In the genomic region with DNA sequence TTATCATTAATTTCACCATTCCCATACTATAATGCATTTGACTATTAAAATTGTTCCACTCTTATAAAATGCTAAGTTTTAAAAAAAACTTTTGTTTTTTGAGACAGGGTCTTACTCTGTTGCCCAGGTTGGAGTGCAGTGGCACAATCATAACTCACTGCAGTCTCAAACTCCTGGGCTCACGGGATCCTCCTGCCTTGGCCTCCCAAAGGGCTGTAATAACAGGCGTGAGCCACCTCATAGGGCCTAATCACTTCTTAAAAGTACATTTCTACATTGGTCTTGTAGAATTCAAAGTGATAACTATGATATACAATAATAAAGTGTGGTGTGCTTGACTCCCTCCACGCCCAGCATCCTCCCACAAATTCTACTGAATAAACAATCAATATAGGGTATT, we compare ENCODE assay signal across 1 cellular context.
TF ChIP-seq lines count a peak whose summit lies in the region.

No MANE protein-coding gene starts in this region.

TF ChIP-seq in GM12878, 131 proteins besides CTCF, POLR2A, EP300 and RAD21:
- TF ChIP-seq SMC3 (IDR thresholded peaks at IDR 0.05; ENCODE audit: borderline replicate concordance, low read length), result no peak
- TF ChIP-seq, protein P1, sequence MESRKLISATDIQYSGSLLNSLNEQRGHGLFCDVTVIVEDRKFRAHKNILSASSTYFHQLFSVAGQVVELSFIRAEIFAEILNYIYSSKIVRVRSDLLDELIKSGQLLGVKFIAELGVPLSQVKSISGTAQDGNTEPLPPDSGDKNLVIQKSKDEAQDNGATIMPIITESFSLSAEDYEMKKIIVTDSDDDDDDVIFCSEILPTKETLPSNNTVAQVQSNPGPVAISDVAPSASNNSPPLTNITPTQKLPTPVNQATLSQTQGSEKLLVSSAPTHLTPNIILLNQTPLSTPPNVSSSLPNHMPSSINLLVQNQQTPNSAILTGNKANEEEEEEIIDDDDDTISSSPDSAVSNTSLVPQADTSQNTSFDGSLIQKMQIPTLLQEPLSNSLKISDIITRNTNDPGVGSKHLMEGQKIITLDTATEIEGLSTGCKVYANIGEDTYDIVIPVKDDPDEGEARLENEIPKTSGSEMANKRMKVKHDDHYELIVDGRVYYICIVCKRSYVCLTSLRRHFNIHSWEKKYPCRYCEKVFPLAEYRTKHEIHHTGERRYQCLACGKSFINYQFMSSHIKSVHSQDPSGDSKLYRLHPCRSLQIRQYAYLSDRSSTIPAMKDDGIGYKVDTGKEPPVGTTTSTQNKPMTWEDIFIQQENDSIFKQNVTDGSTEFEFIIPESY (IDR thresholded peaks at IDR 0.05), result no peak
- TF ChIP-seq, protein P2, sequence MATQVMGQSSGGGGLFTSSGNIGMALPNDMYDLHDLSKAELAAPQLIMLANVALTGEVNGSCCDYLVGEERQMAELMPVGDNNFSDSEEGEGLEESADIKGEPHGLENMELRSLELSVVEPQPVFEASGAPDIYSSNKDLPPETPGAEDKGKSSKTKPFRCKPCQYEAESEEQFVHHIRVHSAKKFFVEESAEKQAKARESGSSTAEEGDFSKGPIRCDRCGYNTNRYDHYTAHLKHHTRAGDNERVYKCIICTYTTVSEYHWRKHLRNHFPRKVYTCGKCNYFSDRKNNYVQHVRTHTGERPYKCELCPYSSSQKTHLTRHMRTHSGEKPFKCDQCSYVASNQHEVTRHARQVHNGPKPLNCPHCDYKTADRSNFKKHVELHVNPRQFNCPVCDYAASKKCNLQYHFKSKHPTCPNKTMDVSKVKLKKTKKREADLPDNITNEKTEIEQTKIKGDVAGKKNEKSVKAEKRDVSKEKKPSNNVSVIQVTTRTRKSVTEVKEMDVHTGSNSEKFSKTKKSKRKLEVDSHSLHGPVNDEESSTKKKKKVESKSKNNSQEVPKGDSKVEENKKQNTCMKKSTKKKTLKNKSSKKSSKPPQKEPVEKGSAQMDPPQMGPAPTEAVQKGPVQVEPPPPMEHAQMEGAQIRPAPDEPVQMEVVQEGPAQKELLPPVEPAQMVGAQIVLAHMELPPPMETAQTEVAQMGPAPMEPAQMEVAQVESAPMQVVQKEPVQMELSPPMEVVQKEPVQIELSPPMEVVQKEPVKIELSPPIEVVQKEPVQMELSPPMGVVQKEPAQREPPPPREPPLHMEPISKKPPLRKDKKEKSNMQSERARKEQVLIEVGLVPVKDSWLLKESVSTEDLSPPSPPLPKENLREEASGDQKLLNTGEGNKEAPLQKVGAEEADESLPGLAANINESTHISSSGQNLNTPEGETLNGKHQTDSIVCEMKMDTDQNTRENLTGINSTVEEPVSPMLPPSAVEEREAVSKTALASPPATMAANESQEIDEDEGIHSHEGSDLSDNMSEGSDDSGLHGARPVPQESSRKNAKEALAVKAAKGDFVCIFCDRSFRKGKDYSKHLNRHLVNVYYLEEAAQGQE (IDR thresholded peaks at IDR 0.05; ENCODE audit: low read depth, low read length), result no peak
- no peak for TF ChIP-seq CHD4 (IDR thresholded peaks at IDR 0.05)
- TF ChIP-seq, protein P3, sequence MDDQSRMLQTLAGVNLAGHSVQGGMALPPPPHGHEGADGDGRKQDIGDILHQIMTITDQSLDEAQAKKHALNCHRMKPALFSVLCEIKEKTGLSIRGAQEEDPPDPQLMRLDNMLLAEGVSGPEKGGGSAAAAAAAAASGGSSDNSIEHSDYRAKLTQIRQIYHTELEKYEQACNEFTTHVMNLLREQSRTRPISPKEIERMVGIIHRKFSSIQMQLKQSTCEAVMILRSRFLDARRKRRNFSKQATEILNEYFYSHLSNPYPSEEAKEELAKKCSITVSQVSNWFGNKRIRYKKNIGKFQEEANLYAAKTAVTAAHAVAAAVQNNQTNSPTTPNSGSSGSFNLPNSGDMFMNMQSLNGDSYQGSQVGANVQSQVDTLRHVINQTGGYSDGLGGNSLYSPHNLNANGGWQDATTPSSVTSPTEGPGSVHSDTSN (IDR thresholded peaks at IDR 0.05; ENCODE audit: insufficient replicate concordance, low read depth, low read length), result no peak
- TF ChIP-seq, protein P4, sequence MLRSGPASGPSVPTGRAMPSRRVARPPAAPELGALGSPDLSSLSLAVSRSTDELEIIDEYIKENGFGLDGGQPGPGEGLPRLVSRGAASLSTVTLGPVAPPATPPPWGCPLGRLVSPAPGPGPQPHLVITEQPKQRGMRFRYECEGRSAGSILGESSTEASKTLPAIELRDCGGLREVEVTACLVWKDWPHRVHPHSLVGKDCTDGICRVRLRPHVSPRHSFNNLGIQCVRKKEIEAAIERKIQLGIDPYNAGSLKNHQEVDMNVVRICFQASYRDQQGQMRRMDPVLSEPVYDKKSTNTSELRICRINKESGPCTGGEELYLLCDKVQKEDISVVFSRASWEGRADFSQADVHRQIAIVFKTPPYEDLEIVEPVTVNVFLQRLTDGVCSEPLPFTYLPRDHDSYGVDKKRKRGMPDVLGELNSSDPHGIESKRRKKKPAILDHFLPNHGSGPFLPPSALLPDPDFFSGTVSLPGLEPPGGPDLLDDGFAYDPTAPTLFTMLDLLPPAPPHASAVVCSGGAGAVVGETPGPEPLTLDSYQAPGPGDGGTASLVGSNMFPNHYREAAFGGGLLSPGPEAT (IDR thresholded peaks at IDR 0.05; ENCODE audit: low read depth), result no peak
- TF ChIP-seq EED (IDR thresholded peaks at IDR 0.05; ENCODE audit: low read depth), result no peak
- no peak for TF ChIP-seq HDAC2 (IDR thresholded peaks at IDR 0.05)
- TF ChIP-seq RUNX3 (IDR thresholded peaks at IDR 0.05; ENCODE audit: low read length), result no peak
- TF ChIP-seq NR2C1 (IDR thresholded peaks at IDR 0.05), result no peak
- TF ChIP-seq, protein P5, sequence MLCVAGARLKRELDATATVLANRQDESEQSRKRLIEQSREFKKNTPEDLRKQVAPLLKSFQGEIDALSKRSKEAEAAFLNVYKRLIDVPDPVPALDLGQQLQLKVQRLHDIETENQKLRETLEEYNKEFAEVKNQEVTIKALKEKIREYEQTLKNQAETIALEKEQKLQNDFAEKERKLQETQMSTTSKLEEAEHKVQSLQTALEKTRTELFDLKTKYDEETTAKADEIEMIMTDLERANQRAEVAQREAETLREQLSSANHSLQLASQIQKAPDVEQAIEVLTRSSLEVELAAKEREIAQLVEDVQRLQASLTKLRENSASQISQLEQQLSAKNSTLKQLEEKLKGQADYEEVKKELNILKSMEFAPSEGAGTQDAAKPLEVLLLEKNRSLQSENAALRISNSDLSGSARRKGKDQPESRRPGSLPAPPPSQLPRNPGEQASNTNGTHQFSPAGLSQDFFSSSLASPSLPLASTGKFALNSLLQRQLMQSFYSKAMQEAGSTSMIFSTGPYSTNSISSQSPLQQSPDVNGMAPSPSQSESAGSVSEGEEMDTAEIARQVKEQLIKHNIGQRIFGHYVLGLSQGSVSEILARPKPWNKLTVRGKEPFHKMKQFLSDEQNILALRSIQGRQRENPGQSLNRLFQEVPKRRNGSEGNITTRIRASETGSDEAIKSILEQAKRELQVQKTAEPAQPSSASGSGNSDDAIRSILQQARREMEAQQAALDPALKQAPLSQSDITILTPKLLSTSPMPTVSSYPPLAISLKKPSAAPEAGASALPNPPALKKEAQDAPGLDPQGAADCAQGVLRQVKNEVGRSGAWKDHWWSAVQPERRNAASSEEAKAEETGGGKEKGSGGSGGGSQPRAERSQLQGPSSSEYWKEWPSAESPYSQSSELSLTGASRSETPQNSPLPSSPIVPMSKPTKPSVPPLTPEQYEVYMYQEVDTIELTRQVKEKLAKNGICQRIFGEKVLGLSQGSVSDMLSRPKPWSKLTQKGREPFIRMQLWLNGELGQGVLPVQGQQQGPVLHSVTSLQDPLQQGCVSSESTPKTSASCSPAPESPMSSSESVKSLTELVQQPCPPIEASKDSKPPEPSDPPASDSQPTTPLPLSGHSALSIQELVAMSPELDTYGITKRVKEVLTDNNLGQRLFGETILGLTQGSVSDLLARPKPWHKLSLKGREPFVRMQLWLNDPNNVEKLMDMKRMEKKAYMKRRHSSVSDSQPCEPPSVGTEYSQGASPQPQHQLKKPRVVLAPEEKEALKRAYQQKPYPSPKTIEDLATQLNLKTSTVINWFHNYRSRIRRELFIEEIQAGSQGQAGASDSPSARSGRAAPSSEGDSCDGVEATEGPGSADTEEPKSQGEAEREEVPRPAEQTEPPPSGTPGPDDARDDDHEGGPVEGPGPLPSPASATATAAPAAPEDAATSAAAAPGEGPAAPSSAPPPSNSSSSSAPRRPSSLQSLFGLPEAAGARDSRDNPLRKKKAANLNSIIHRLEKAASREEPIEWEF (IDR thresholded peaks at IDR 0.05; ENCODE audit: insufficient replicate concordance, low read depth, low read length), result no peak
- TF ChIP-seq, protein P6, sequence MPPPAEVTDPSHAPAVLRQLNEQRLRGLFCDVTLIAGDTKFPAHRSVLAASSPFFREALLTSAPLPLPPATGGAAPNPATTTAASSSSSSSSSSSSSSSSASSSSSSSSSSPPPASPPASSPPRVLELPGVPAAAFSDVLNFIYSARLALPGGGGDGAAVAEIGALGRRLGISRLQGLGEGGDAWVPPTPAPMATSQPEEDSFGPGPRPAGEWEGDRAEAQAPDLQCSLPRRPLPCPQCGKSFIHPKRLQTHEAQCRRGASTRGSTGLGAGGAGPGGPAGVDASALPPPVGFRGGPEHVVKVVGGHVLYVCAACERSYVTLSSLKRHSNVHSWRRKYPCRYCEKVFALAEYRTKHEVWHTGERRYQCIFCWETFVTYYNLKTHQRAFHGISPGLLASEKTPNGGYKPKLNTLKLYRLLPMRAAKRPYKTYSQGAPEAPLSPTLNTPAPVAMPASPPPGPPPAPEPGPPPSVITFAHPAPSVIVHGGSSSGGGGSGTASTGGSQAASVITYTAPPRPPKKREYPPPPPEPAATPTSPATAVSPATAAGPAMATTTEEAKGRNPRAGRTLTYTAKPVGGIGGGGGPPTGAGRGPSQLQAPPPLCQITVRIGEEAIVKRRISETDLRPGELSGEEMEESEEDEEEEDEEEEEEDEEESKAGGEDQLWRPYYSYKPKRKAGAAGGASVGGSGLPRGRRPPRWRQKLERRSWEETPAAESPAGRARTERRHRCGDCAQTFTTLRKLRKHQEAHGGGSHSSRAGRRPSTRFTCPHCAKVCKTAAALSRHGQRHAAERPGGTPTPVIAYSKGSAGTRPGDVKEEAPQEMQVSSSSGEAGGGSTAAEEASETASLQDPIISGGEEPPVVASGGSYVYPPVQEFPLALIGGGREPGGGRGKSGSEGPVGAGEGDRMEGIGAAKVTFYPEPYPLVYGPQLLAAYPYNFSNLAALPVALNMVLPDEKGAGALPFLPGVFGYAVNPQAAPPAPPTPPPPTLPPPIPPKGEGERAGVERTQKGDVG (CRISPR knock-in tag; IDR thresholded peaks at IDR 0.05), result no peak
- TF ChIP-seq, protein P7, sequence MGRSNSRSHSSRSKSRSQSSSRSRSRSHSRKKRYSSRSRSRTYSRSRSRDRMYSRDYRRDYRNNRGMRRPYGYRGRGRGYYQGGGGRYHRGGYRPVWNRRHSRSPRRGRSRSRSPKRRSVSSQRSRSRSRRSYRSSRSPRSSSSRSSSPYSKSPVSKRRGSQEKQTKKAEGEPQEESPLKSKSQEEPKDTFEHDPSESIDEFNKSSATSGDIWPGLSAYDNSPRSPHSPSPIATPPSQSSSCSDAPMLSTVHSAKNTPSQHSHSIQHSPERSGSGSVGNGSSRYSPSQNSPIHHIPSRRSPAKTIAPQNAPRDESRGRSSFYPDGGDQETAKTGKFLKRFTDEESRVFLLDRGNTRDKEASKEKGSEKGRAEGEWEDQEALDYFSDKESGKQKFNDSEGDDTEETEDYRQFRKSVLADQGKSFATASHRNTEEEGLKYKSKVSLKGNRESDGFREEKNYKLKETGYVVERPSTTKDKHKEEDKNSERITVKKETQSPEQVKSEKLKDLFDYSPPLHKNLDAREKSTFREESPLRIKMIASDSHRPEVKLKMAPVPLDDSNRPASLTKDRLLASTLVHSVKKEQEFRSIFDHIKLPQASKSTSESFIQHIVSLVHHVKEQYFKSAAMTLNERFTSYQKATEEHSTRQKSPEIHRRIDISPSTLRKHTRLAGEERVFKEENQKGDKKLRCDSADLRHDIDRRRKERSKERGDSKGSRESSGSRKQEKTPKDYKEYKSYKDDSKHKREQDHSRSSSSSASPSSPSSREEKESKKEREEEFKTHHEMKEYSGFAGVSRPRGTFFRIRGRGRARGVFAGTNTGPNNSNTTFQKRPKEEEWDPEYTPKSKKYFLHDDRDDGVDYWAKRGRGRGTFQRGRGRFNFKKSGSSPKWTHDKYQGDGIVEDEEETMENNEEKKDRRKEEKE (IDR thresholded peaks at IDR 0.05), result no peak
- TF ChIP-seq ZNF207 (IDR thresholded peaks at IDR 0.05; ENCODE audit: borderline replicate concordance), result no peak
TF ChIP-seq in GM12878: peak in this region for 0.
